Comparison of ENCODE assay signal across 14 cellular contexts in genomic region chr7:8120390-8121058, GRCh38.
"Had no signal": no experiment of that assay in that cellular context is flagged by ENCODE, and none has a peak within 500 bp of the region (broad histone marks: within the 10 kb centered on the region; RNA-seq: fewer than 3 reads in every experiment).

No MANE protein-coding gene starts in this region.

- H3K27me3 Mint-ChIP-seq: activated CD4-positive, alpha-beta memory T cell treated with anti-CD3 and anti-CD28 coated beads for 36 hours; natural killer cell treated with Interleukin-12 subunit alpha and Interleukin-12 subunit beta and Interleukin-15 and Interleukin-18, amount 100 ng/mL, for 72 hours; progenitor cell of endocrine pancreas had no signal

- H3K9me3 Mint-ChIP-seq: activated CD4-positive, alpha-beta memory T cell treated with anti-CD3 and anti-CD28 coated beads for 36 hours had no signal

- DNase-seq: activated CD4-positive, alpha-beta memory T cell treated with anti-CD3 and anti-CD28 coated beads for 36 hours; activated CD8-positive, alpha-beta memory T cell treated with anti-CD3 and anti-CD28 coated beads, Interleukin-2, amount 50 U/mL, for 48 hours; activated naive CD4-positive, alpha-beta T cell treated with Interleukin-2 at 50 U/mL for 16 hours; effector CD8-positive, alpha-beta T cell; mesendoderm; right lobe of liver; stomach; upper lobe of right lung; WERI-Rb-1 had no signal

- H3K4me1 ChIP-seq: right lobe of liver, upper lobe of right lung had no signal

- H3K9me3 ChIP-seq: right lobe of liver, stomach, thoracic aorta, upper lobe of right lung had no signal

- H3K4me3 ChIP-seq: right lobe of liver, stomach, thoracic aorta, upper lobe of right lung had no signal

- H3K27ac Mint-ChIP-seq: activated CD4-positive, alpha-beta memory T cell treated with anti-CD3 and anti-CD28 coated beads for 36 hours; progenitor cell of endocrine pancreas had no signal

- H3K27ac ChIP-seq: right lobe of liver, stomach, thoracic aorta, upper lobe of right lung, WERI-Rb-1 had no signal

- H3K4me3 Mint-ChIP-seq: activated CD4-positive, alpha-beta memory T cell treated with anti-CD3 and anti-CD28 coated beads for 36 hours; activated T-helper 1 cell treated with anti-CD3 and anti-CD28 coated beads, Interleukin-12 subunit alpha, Interleukin-12 subunit beta, Interleukin-2, Interleukin-4 antibody, amounts not matched to agents 30 ng/mL and 10 ng/mL and 1 ng/mL, durations not matched to agents 14 hours and 24 hours and 36 hours; natural killer cell treated with Interleukin-12 subunit alpha and Interleukin-12 subunit beta and Interleukin-15 and Interleukin-18, amount 100 ng/mL, for 72 hours had no signal

- ATAC-seq: right lobe of liver, SK-N-SH treated with all-trans-retinoic acid at 6 μM for 48 hours, upper lobe of right lung had no signal

- H3K27me3 ChIP-seq: right lobe of liver, stomach, upper lobe of right lung had no signal
